Comparison of ENCODE assay signal across 1 cellular context in the genomic region with DNA sequence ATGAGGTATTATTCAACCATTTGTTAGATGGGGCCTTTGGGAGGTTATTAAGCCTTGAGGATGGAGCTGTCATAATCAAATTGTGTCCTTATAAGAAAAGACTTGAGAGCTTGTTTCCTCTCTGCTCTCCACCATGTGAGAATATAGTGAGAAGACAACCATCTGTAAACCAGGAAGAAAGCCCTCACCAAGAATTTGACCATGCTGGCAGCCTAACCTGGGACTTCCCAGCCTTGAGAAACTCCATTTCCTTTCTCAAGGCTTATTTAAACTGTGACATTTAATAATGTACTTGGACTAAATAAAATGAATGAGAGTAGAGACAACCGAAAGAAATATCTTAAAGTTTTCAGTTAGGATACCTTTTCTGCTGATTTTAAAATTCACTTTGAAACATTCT.
TF ChIP-seq lines count a peak whose summit lies in the region.

No MANE protein-coding gene starts in this region.

TF ChIP-seq in IMR-90, 13 proteins besides CTCF, POLR2A, EP300 and RAD21 (continued from another document):
- TF ChIP-seq, protein P1, sequence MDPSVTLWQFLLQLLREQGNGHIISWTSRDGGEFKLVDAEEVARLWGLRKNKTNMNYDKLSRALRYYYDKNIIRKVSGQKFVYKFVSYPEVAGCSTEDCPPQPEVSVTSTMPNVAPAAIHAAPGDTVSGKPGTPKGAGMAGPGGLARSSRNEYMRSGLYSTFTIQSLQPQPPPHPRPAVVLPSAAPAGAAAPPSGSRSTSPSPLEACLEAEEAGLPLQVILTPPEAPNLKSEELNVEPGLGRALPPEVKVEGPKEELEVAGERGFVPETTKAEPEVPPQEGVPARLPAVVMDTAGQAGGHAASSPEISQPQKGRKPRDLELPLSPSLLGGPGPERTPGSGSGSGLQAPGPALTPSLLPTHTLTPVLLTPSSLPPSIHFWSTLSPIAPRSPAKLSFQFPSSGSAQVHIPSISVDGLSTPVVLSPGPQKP (IDR thresholded peaks at IDR 0.05; ENCODE audit: borderline replicate concordance, low read depth, low read length) = no peak
- no peak for TF ChIP-seq NFE2L2 (IDR thresholded peaks at IDR 0.05; ENCODE audit: low read depth, low read length)
